Comparison of ENCODE assay signal across 18 cellular contexts in genomic region chrX:71105638-71106037, GRCh38. TPM values are rescaled to one million over a fixed set of nuclear protein-coding genes. Genes with fewer than 3 reads are reported as not detected.
DNase-seq lines count a peak whose midpoint lies in the region; ATAC-seq, FAIRE-seq and TF ChIP-seq lines count a peak whose summit lies in the region.
"Had no signal": no experiment of that assay in that cellular context is flagged by ENCODE, and none has a peak within 500 bp of the region (broad histone marks: within the 10 kb centered on the region; RNA-seq: fewer than 3 reads in every experiment).

No MANE protein-coding gene starts in this region.

- BruUV-seq in GM12878 (replicated peaks; lab: Mats Ljungman, UMichigan) = no TSS peak

- no peak overlapping the region for H3K4me3 ChIP-seq in GM12878
- no peak overlapping the region for H3K4me3 ChIP-seq in spleen
- H3K4me3 ChIP-seq: upper lobe of right lung had no signal

- no peak overlapping the region for H2AFZ ChIP-seq in GM12878 (ENCODE audit: control insufficient read depth, low read depth, low read length)

- H3K9ac ChIP-seq in GM12878 (ENCODE audit: control insufficient read depth, insufficient read depth, low read length) = no peak overlapping the region

- H3K27ac ChIP-seq in GM12878 (ENCODE audit: control insufficient read depth, insufficient read depth) = no peak overlapping the region
- peak overlapping the region in 6 of 8 donors; percentile 13 to 89 (median 84) for H3K27ac ChIP-seq in spleen
- H3K27ac ChIP-seq: upper lobe of right lung had no signal

- H3K4me1 ChIP-seq in GM12878 (ENCODE audit: control insufficient read depth, insufficient read depth, low read length) (peaks cover 3% of the 10 kb centered on the region; the same call in 1 of the 2 replicates), spleen (peaks cover 8 to 98% (median 61%) of the 10 kb centered on the region in 6 donors)
- H3K4me1 ChIP-seq: upper lobe of right lung had no signal

- no peak for DNase-seq in activated T-cell treated with anti-CD3 and anti-CD28 coated beads, Interleukin-2, amount 50 U/mL, for 72 hours
- no peak for DNase-seq in activated T-cell treated with anti-CD3 and anti-CD28 coated beads, Interleukin-2, amount 50 U/mL, for 48 hours
- DNase-seq in T-cell = no peak
- DNase-seq in GM12878 (ENCODE audit: low read depth, low spot score) = no peak
- peak; percentile 13 for DNase-seq in spleen
- no peak for DNase-seq in GM13977 (ENCODE audit: low spot score)
- no peak for DNase-seq in effector CD8-positive, alpha-beta T cell (lab: John Stamatoyannopoulos, UW)
- DNase-seq in stimulated activated CD4-positive, alpha-beta T cell treated with anti-CD3 and anti-CD28 coated beads, Interleukin-2, amount 100 ng/mL, for 48 hours = no peak
- DNase-seq: left colon; NCI-H2029; NCI-H510A; retina; stimulated activated naive CD4-positive, alpha-beta T cell treated with Interleukin-2 at 50 U/mL for 16 hours; upper lobe of right lung had no signal

- RAD21 ChIA-PET in GM12878 (lab: Charles Lee; ENCODE audit: unreplicated experiment) = interaction anchor here (1.0 kb wide), 1 partner anchor 13 kb away, joined by 5 read pairs; the partner anchor contains the start of gene MED12

- no peak for ATAC-seq in activated T-cell treated with anti-CD3 and anti-CD28 coated beads, Interleukin-2, amount 50 U/mL, for 72 hours (replicated peaks in 1 of 2)
- no peak for ATAC-seq in T-cell (replicated peaks in 1 of 4)
- no peak for ATAC-seq in GM12878

- TF ChIP-seq POLR2A in GM12878 (IDR thresholded peaks at IDR 0.05; ENCODE audit: low read depth, low read length) (no peak), spleen (IDR thresholded peaks at IDR 0.05) (no peak)

- 91% methylated on average over 4 of the region's 4 CpGs for WGBS in GM12878 (ENCODE audit: insufficient coverage, insufficient replicate concordance, low lambda C conversion rate, missing lambda C conversion rate)
- 77 to 94% (median 81%) methylated on average over 4 of the region's 4 CpGs for WGBS in spleen, 5 donors

- H3K4me2 ChIP-seq in GM12878 (ENCODE audit: control insufficient read depth, insufficient read depth) = peak overlapping the region; percentile 7; the same call in 1 of the 2 replicates

- no peaks in the 10 kb centered on the region; the same call in 2 of the 3 replicates for H3K9me3 ChIP-seq in GM12878 (replicated peaks; ENCODE audit: control insufficient read depth, insufficient read depth, low read length)
- no peaks in the 10 kb centered on the region for H3K9me3 ChIP-seq in spleen
- H3K9me3 ChIP-seq: upper lobe of right lung had no signal

- peaks cover 0 to 2% of the 10 kb centered on the region in 2 donors for H3K9me3 Mint-ChIP-seq in activated T-cell treated with anti-CD3 and anti-CD28 coated beads, Interleukin-2, amount 50 U/mL, for 72 hours
- no peaks in the 10 kb centered on the region for H3K9me3 Mint-ChIP-seq in T-cell

- FAIRE-seq in GM12878 (lab: Jason Lieb, UNC) = no peak
- FAIRE-seq: frontal cortex, H54 had no signal

- H3K4me1 Mint-ChIP-seq in activated T-cell treated with anti-CD3 and anti-CD28 coated beads, Interleukin-2, amount 50 U/mL, for 72 hours (ENCODE audit: low read depth) = peaks cover 91% of the 10 kb centered on the region
- peaks cover 82 to 90% (median 87%) of the 10 kb centered on the region in 3 donors for H3K4me1 Mint-ChIP-seq in T-cell

- CTCF ChIA-PET in T-cell (lab: Charles Lee) = interaction anchor here in 1 of 2 donors (0.6 kb wide), 1 partner anchor 74 kb away, joined by 5 read pairs; no protein-coding TSS in a partner anchor
- CTCF ChIA-PET in GM12878 (lab: Yijun Ruan, JAX) = no interaction called here

- TF ChIP-seq CTCF in GM12878 (IDR thresholded peaks at IDR 0.05 in 2 of 3, conservative IDR thresholded peaks at IDR 0.05 in 1 of 3; ENCODE audit: control insufficient read depth in 2 of 3, extremely low read depth in 1 of 3, insufficient read depth in 1 of 3, low read depth in 3 of 3, low read length in 3 of 3) (no peak), spleen (IDR thresholded peaks at IDR 0.05 in 8 of 11, conservative IDR thresholded peaks at IDR 0.05 in 3 of 11) (no peak), GM13977 (IDR thresholded peaks at IDR 0.05; ENCODE audit: extremely low read depth, insufficient read depth, missing control alignments) (no peak)

- peaks cover 9% of the 10 kb centered on the region for H3K27me3 Mint-ChIP-seq in activated T-cell treated with anti-CD3 and anti-CD28 coated beads, Interleukin-2, amount 50 U/mL, for 72 hours (ENCODE audit: low read depth)
- no peaks in the 10 kb centered on the region for H3K27me3 Mint-ChIP-seq in T-cell

- H3K79me2 ChIP-seq in GM12878 (ENCODE audit: control insufficient read depth, insufficient read depth, low read length) = peaks cover 28% of the 10 kb centered on the region

- H3K27ac Mint-ChIP-seq in activated T-cell treated with anti-CD3 and anti-CD28 coated beads, Interleukin-2, amount 50 U/mL, for 72 hours = peak overlapping the region; percentile 67
- peak overlapping the region; percentile 94 to 97 for H3K27ac Mint-ChIP-seq in T-cell

- H3K36me3 Mint-ChIP-seq in activated T-cell treated with anti-CD3 and anti-CD28 coated beads, Interleukin-2, amount 50 U/mL, for 72 hours (ENCODE audit: insufficient read depth in 2 of 2) = peaks cover 24 to 34% of the 10 kb centered on the region in 2 donors
- peaks cover 42% of the 10 kb centered on the region for H3K36me3 Mint-ChIP-seq in T-cell
- H3K36me3 Mint-ChIP-seq: brain had no signal

- H3K36me3 ChIP-seq in GM12878 (ENCODE audit: control insufficient read depth in 2 of 2, insufficient read depth in 2 of 2, low read length in 1 of 2) (no peaks in the 10 kb centered on the region; a peak in 1 of 4 replicates), spleen (peaks cover 0 to 32% (median 0%) of the 10 kb centered on the region in 6 donors)
- H3K36me3 ChIP-seq: upper lobe of right lung had no signal

- no peak for TF ChIP-seq EP300 in GM12878 (IDR thresholded peaks at IDR 0.05; ENCODE audit: borderline replicate concordance in 1 of 2, control insufficient read depth in 1 of 2, low read depth in 2 of 2, low read length in 2 of 2)

- H3K27me3 ChIP-seq in GM12878 (replicated peaks in 1 of 2; ENCODE audit: control insufficient read depth in 2 of 2, insufficient read depth in 2 of 2, low read length in 1 of 2) (no peaks in the 10 kb centered on the region), spleen (replicated peaks in 1 of 7) (no peaks in the 10 kb centered on the region)
- H3K27me3 ChIP-seq: upper lobe of right lung had no signal

- in situ Hi-C loops in GM12878 (cut with MboI) (no loop called here), GM13977 (cut with MboI; ENCODE audit: low pct_unique_long_range_greater_than_20kb, low sequenced_read_pairs, unreplicated experiment) (no loop called here)

- SMC1A ChIA-PET in GM12878 (lab: Charles Lee; ENCODE audit: uncharacterized antibody, unreplicated experiment) = interaction anchor here (1.0 kb wide), 1 partner anchor 23 kb away, joined by 3 read pairs; no protein-coding TSS in a partner anchor

- POLR2A ChIA-PET in T-cell (lab: Charles Lee) (interaction anchor here (0.7 to 1.9 kb wide), 3 partner anchors 13 to 24 kb away, joined by 4 to 10 read pairs (median 6); partner anchors contain the start of gene MED12 (in 1 of the 2)), GM12878 (lab: Charles Lee) (interaction anchor here (0.6 to 5.8 kb wide), 3 partner anchors 12 to 428 kb away, joined by 4 to 34 read pairs (median 8); partner anchors contain the start of gene MED12)

- no peak for TF ChIP-seq RAD21 in GM12878 (IDR thresholded peaks at IDR 0.05; ENCODE audit: insufficient read depth, low read depth, low read length)

- H3K4me3 Mint-ChIP-seq in activated T-cell treated with anti-CD3 and anti-CD28 coated beads, Interleukin-2, amount 50 U/mL, for 72 hours = peak overlapping the region; percentile 63 to 88
- H3K4me3 Mint-ChIP-seq in T-cell = peak overlapping the region; percentile 44 to 97 (median 61)
- H3K4me3 Mint-ChIP-seq: brain had no signal

- intact Hi-C loops in GM12878 (cut with micrococcal nuclease; ENCODE audit: unreplicated experiment) (no loop called here), spleen (cut with DNase I; ENCODE audit: low total_unique reads) (no loop called here)

- H4K20me1 ChIP-seq in GM12878 (ENCODE audit: control insufficient read depth, insufficient read depth) = no peaks in the 10 kb centered on the region

RNA-seq across cellular contexts. Expression of gene CXorf65, which starts 0.9 kb away (rescaled TPM):
- total RNA-seq in activated T-cell treated with anti-CD3 and anti-CD28 coated beads, Interleukin-2, amount 50 U/mL, for 72 hours = 10 to 100 TPM; 16.4 to 26.0 TPM
- total RNA-seq in T-cell = 10 to 100 TPM; 33.8 to 86.6 (median 39.6) TPM
- 11.1 and 15.9 TPM in 2 replicates for total RNA-seq in GM12878 (2013; cell fraction: nucleolus; rRNA removed)
- 0.54 and 2.3 TPM in 2 replicates for total RNA-seq in GM12878 (2014; rRNA removed)
- 2.5 and 4.0 TPM in 2 replicates for total RNA-seq in GM12878 (2014; rRNA removed; fragmentation: Illumina TruSeq; extraction: Trizol)
- 4.0 and 4.8 TPM in 2 replicates for total RNA-seq in GM12878 (2021)
- 2.0 TPM for polyA plus RNA-seq in GM12878 (2011; ENCODE audit: low read depth)
- 4.8 and 9.0 TPM in 2 replicates for polyA plus RNA-seq in GM12878 (2011; rRNA removed)
- polyA plus RNA-seq in GM12878 (2011; cell fraction: cytosol; rRNA removed) = 0.77 and 4.0 TPM in 2 replicates
- 35.1 and 37.9 TPM in 2 replicates for polyA plus RNA-seq in GM12878 (2011; cell fraction: nucleus; rRNA removed)
- polyA plus RNA-seq in GM12878 (2012) = 4.1 and 6.2 TPM in 2 replicates
- polyA plus RNA-seq in GM12878 (2014; fragmentation: Illumina TruSeq; extraction: Trizol) = 2.1 and 27.5 TPM in 2 replicates
- 1 to 10 TPM; 2.1 to 2.8 TPM for polyA plus RNA-seq in GM12878 (2014; fragmentation: Nextera tagmentation; extraction: Ambion mirVana)
- 1.8 and 2.7 TPM in 2 replicates for polyA plus RNA-seq in GM12878 (2014; rRNA removed)
- 1 to 10 TPM in 1 of 2 experiments, under 1 TPM in 1; 0.82 to 2.4 TPM for polyA plus RNA-seq in GM12878 (2016; fragmentation: Nextera tagmentation; extraction: Ambion mirVana)
- 10.9 and 14.8 TPM in 2 replicates for polyA minus RNA-seq in GM12878 (2011; rRNA and poly(A)+ RNA removed)
- not detected in 2 replicates for polyA minus RNA-seq in GM12878 (2011; cell fraction: cytosol; rRNA and poly(A)+ RNA removed)
- polyA minus RNA-seq in GM12878 (2011; cell fraction: nucleus; rRNA and poly(A)+ RNA removed) = 18.4 and 25.0 TPM in 2 replicates
- total RNA-seq in spleen = 10 to 100 TPM in 1 of 7 donors, 1 to 10 TPM in 6; 1.7 to 14.4 (median 6.7) TPM
- polyA plus RNA-seq in spleen = 10 to 100 TPM in 1 of 3 donors, 1 to 10 TPM in 2; 3.7 to 27.2 (median 7.5) TPM
- total RNA-seq: epithelial cell of proximal tubule, frontal cortex, left colon, upper lobe of right lung had no signal

RNA-seq across cellular contexts. Expression of gene IL2RG, which starts 5.7 kb away (rescaled TPM):
- 100 to 1,000 TPM; 290 to 348 TPM for total RNA-seq in activated T-cell treated with anti-CD3 and anti-CD28 coated beads, Interleukin-2, amount 50 U/mL, for 72 hours
- total RNA-seq in T-cell (100 to 1,000 TPM; 285 to 380 (median 312) TPM), GM12878 (2014; rRNA removed) (58.6 and 63.9 TPM in 2 replicates), GM12878 (2014; rRNA removed; fragmentation: Illumina TruSeq; extraction: Trizol) (79.4 and 89.8 TPM in 2 replicates), GM12878 (2021) (155 and 159 TPM in 2 replicates), spleen (100 to 1,000 TPM in 6 of 7 donors, 10 to 100 TPM in 1; 92.6 to 174 (median 127) TPM)
- total RNA-seq in GM12878 (2013; cell fraction: nucleolus; rRNA removed) = 246 and 297 TPM in 2 replicates
- 226 TPM for polyA plus RNA-seq in GM12878 (2011; ENCODE audit: low read depth)
- polyA plus RNA-seq in GM12878 (2011; rRNA removed) (523 and 686 TPM in 2 replicates), GM12878 (2014; fragmentation: Illumina TruSeq; extraction: Trizol) (485 TPM in 2 replicates), GM12878 (2014; fragmentation: Nextera tagmentation; extraction: Ambion mirVana) (100 to 1,000 TPM; 135 to 138 TPM), GM12878 (2014; rRNA removed) (189 and 207 TPM in 2 replicates), GM12878 (2016; fragmentation: Nextera tagmentation; extraction: Ambion mirVana) (100 to 1,000 TPM; 236 to 269 TPM), spleen (100 to 1,000 TPM in 2 of 3 donors, 10 to 100 TPM in 1; 89.8 to 155 (median 122) TPM)
- polyA plus RNA-seq in GM12878 (2011; cell fraction: cytosol; rRNA removed) = 1,216 and 1,425 TPM in 2 replicates
- 357 and 510 TPM in 2 replicates for polyA plus RNA-seq in GM12878 (2011; cell fraction: nucleus; rRNA removed)
- 212 and 286 TPM in 2 replicates for polyA plus RNA-seq in GM12878 (2012)
- 484 and 716 TPM in 2 replicates for polyA minus RNA-seq in GM12878 (2011; rRNA and poly(A)+ RNA removed)
- 108 and 119 TPM in 2 replicates for polyA minus RNA-seq in GM12878 (2011; cell fraction: cytosol; rRNA and poly(A)+ RNA removed)
- 133 and 149 TPM in 2 replicates for polyA minus RNA-seq in GM12878 (2011; cell fraction: nucleus; rRNA and poly(A)+ RNA removed)
- total RNA-seq: epithelial cell of proximal tubule, frontal cortex had no signal

RNA-seq across cellular contexts. Expression of gene FOXO4, which starts 10.0 kb away (rescaled TPM):
- total RNA-seq in activated T-cell treated with anti-CD3 and anti-CD28 coated beads, Interleukin-2, amount 50 U/mL, for 72 hours = 10 to 100 TPM; 15.1 to 15.3 TPM
- total RNA-seq in T-cell = 10 to 100 TPM; 30.4 to 45.9 (median 38.1) TPM
- 3.5 and 4.2 TPM in 2 replicates for total RNA-seq in GM12878 (2013; cell fraction: nucleolus; rRNA removed)
- total RNA-seq in GM12878 (2014; rRNA removed) = 2.7 and 2.8 TPM in 2 replicates
- 1.9 and 2.4 TPM in 2 replicates for total RNA-seq in GM12878 (2014; rRNA removed; fragmentation: Illumina TruSeq; extraction: Trizol)
- 6.9 and 8.1 TPM in 2 replicates for total RNA-seq in GM12878 (2021)
- polyA plus RNA-seq in GM12878 (2011; ENCODE audit: low read depth) = 2.8 TPM
- 2.0 and 3.3 TPM in 2 replicates for polyA plus RNA-seq in GM12878 (2011; rRNA removed)
- polyA plus RNA-seq in GM12878 (2011; cell fraction: cytosol; rRNA removed) = 3.9 and 4.4 TPM in 2 replicates
- polyA plus RNA-seq in GM12878 (2011; cell fraction: nucleus; rRNA removed) = 8.0 and 8.2 TPM in 2 replicates
- polyA plus RNA-seq in GM12878 (2012) = 4.9 and 5.6 TPM in 2 replicates
- 1.1 and 2.9 TPM in 2 replicates for polyA plus RNA-seq in GM12878 (2014; fragmentation: Illumina TruSeq; extraction: Trizol)
- under 1 TPM; 0.05 to 0.11 TPM for polyA plus RNA-seq in GM12878 (2014; fragmentation: Nextera tagmentation; extraction: Ambion mirVana)
- polyA plus RNA-seq in GM12878 (2014; rRNA removed) = 3.2 and 3.4 TPM in 2 replicates
- 1 to 10 TPM in 1 of 2 experiments, under 1 TPM in 1; 0.97 to 1.2 TPM for polyA plus RNA-seq in GM12878 (2016; fragmentation: Nextera tagmentation; extraction: Ambion mirVana)
- 1.6 and 3.6 TPM in 2 replicates for polyA minus RNA-seq in GM12878 (2011; rRNA and poly(A)+ RNA removed)
- polyA minus RNA-seq in GM12878 (2011; cell fraction: cytosol; rRNA and poly(A)+ RNA removed) = 1.4 and 2.4 TPM in 2 replicates
- polyA minus RNA-seq in GM12878 (2011; cell fraction: nucleus; rRNA and poly(A)+ RNA removed) = 0.97 and 1.1 TPM in 2 replicates
- 10 to 100 TPM; 19.1 to 50.9 (median 32.9) TPM for total RNA-seq in spleen
- polyA plus RNA-seq in spleen = 10 to 100 TPM in 1 of 3 donors, 1 to 10 TPM in 2; 5.1 to 12.9 (median 5.8) TPM

RNA-seq across cellular contexts. Expression of gene MED12, which starts 12.8 kb away (rescaled TPM):
- total RNA-seq in activated T-cell treated with anti-CD3 and anti-CD28 coated beads, Interleukin-2, amount 50 U/mL, for 72 hours = 10 to 100 TPM; 44.1 to 48.6 TPM
- total RNA-seq in T-cell (10 to 100 TPM; 63.8 to 78.3 (median 72.0) TPM), GM12878 (2014; rRNA removed) (14.8 and 20.3 TPM in 2 replicates), GM12878 (2014; rRNA removed; fragmentation: Illumina TruSeq; extraction: Trizol) (5.7 and 5.9 TPM in 2 replicates), GM12878 (2021) (28.5 and 28.8 TPM in 2 replicates), spleen (100 to 1,000 TPM in 3 of 7 donors, 10 to 100 TPM in 4; 90.0 to 151 (median 98.7) TPM)
- 95.7 and 99.0 TPM in 2 replicates for total RNA-seq in GM12878 (2013; cell fraction: nucleolus; rRNA removed)
- polyA plus RNA-seq in GM12878 (2011; ENCODE audit: low read depth) = 19.3 TPM
- polyA plus RNA-seq in GM12878 (2011; rRNA removed) (4.9 and 13.0 TPM in 2 replicates), GM12878 (2014; fragmentation: Illumina TruSeq; extraction: Trizol) (18.3 and 18.9 TPM in 2 replicates), GM12878 (2014; fragmentation: Nextera tagmentation; extraction: Ambion mirVana) (1 to 10 TPM in 1 of 2 experiments, under 1 TPM in 1; 0.68 to 1.7 TPM), GM12878 (2014; rRNA removed) (13.5 and 15.2 TPM in 2 replicates), GM12878 (2016; fragmentation: Nextera tagmentation; extraction: Ambion mirVana) (10 to 100 TPM; 13.9 to 14.0 TPM), spleen (10 to 100 TPM in 1 of 3 donors, 1 to 10 TPM in 2; 5.2 to 15.6 (median 5.3) TPM)
- 12.9 and 18.1 TPM in 2 replicates for polyA plus RNA-seq in GM12878 (2011; cell fraction: cytosol; rRNA removed)
- polyA plus RNA-seq in GM12878 (2011; cell fraction: nucleus; rRNA removed) = 125 and 131 TPM in 2 replicates
- 21.2 and 24.5 TPM in 2 replicates for polyA plus RNA-seq in GM12878 (2012)
- 41.0 and 75.2 TPM in 2 replicates for polyA minus RNA-seq in GM12878 (2011; rRNA and poly(A)+ RNA removed)
- polyA minus RNA-seq in GM12878 (2011; cell fraction: cytosol; rRNA and poly(A)+ RNA removed) = 23.8 and 31.8 TPM in 2 replicates
- 61.7 and 72.0 TPM in 2 replicates for polyA minus RNA-seq in GM12878 (2011; cell fraction: nucleus; rRNA and poly(A)+ RNA removed)

RNA-seq across cellular contexts. Expression of gene SNX12, which starts 37.5 kb away (rescaled TPM):
- total RNA-seq in activated T-cell treated with anti-CD3 and anti-CD28 coated beads, Interleukin-2, amount 50 U/mL, for 72 hours = 10 to 100 TPM; 37.5 to 43.8 TPM
- total RNA-seq in T-cell = 10 to 100 TPM; 29.6 to 42.5 (median 33.1) TPM
- total RNA-seq in GM12878 (2013; cell fraction: nucleolus; rRNA removed) = 13.3 and 15.4 TPM in 2 replicates
- 36.8 and 43.4 TPM in 2 replicates for total RNA-seq in GM12878 (2014; rRNA removed)
- total RNA-seq in GM12878 (2014; rRNA removed; fragmentation: Illumina TruSeq; extraction: Trizol) = 29.6 and 31.6 TPM in 2 replicates
- 47.7 and 50.4 TPM in 2 replicates for total RNA-seq in GM12878 (2021)
- 20.5 TPM for polyA plus RNA-seq in GM12878 (2011; ENCODE audit: low read depth)
- polyA plus RNA-seq in GM12878 (2011; rRNA removed) = 48.2 and 48.4 TPM in 2 replicates
- polyA plus RNA-seq in GM12878 (2011; cell fraction: cytosol; rRNA removed) = 44.8 and 46.7 TPM in 2 replicates
- polyA plus RNA-seq in GM12878 (2011; cell fraction: nucleus; rRNA removed) = 14.7 and 16.3 TPM in 2 replicates
- 24.9 and 25.4 TPM in 2 replicates for polyA plus RNA-seq in GM12878 (2012)
- polyA plus RNA-seq in GM12878 (2014; fragmentation: Illumina TruSeq; extraction: Trizol) = 31.4 and 38.3 TPM in 2 replicates
- polyA plus RNA-seq in GM12878 (2014; fragmentation: Nextera tagmentation; extraction: Ambion mirVana) = 10 to 100 TPM; 13.5 to 22.6 TPM
- 40.0 and 40.6 TPM in 2 replicates for polyA plus RNA-seq in GM12878 (2014; rRNA removed)
- polyA plus RNA-seq in GM12878 (2016; fragmentation: Nextera tagmentation; extraction: Ambion mirVana) = 1 to 10 TPM; 4.4 TPM
- polyA minus RNA-seq in GM12878 (2011; rRNA and poly(A)+ RNA removed) = 26.0 and 39.9 TPM in 2 replicates
- 14.7 and 15.8 TPM in 2 replicates for polyA minus RNA-seq in GM12878 (2011; cell fraction: cytosol; rRNA and poly(A)+ RNA removed)
- 4.6 and 10.0 TPM in 2 replicates for polyA minus RNA-seq in GM12878 (2011; cell fraction: nucleus; rRNA and poly(A)+ RNA removed)
- total RNA-seq in spleen = 10 to 100 TPM; 37.1 to 47.6 (median 41.0) TPM
- polyA plus RNA-seq in spleen = 10 to 100 TPM; 11.7 to 28.7 (median 14.0) TPM
